In genomic region chr2:85648619-85649018, GRCh38 we compare ENCODE assay signal across 8 cellular contexts. TPM values are rescaled to one million over a fixed set of nuclear protein-coding genes. Genes with fewer than 3 reads are reported as not detected.
A peak's percentile ranks its signal among the peaks of the same experiment; 100 is the strongest.
DNase-seq lines count a peak whose midpoint lies in the region; ATAC-seq, FAIRE-seq and TF ChIP-seq lines count a peak whose summit lies in the region.
"Had no signal": no experiment of that assay in that cellular context is flagged by ENCODE, and none has a peak within 500 bp of the region (broad histone marks: within the 10 kb centered on the region; RNA-seq: fewer than 3 reads in every experiment).

No MANE protein-coding gene starts in this region.

- TF ChIP-seq EP300 in HepG2 (IDR thresholded peaks at IDR 0.05; ENCODE audit: low read depth in 2 of 2, low read length in 2 of 2) (no peak), HepG2 (CRISPR knock-in tag; IDR thresholded peaks at IDR 0.05; ENCODE audit: borderline replicate concordance) (no peak)

- no peaks in the 10 kb centered on the region for H3K9me3 Mint-ChIP-seq in activated CD8-positive, alpha-beta T cell treated with anti-CD3 and anti-CD28 coated beads for 36 hours

- POLR2A ChIA-PET in activated CD8-positive, alpha-beta T cell treated with anti-CD3 and anti-CD28 coated beads for 36 hours (lab: Charles Lee) = interaction anchor here (0.6 to 1.1 kb wide), 3 partner anchors 11 to 15 kb away, joined by 3 read pairs; no protein-coding TSS in a partner anchor
- POLR2A ChIA-PET in HepG2 (lab: Yijun Ruan, JAX) = no interaction called here

- no peaks in the 10 kb centered on the region for H4K20me1 ChIP-seq in HepG2 (ENCODE audit: insufficient read depth, low read length)

- DNase-seq in EL = peak; percentile 64
- peak; percentile 30 for DNase-seq in activated CD8-positive, alpha-beta T cell treated with anti-CD3 and anti-CD28 coated beads for 36 hours
- no peak for DNase-seq in HepG2 (ENCODE audit: low spot score)
- no peak for DNase-seq in NCI-H69 (lab: John Stamatoyannopoulos, UW)
- DNase-seq in H54 (ENCODE audit: insufficient read length, low spot score) = no peak

- ATAC-seq in HG03342 (IDR thresholded peaks at IDR 0.05; ENCODE audit: unreplicated experiment) (peak; percentile 42), HepG2 (peak; percentile 68), GM18909 (IDR thresholded peaks at IDR 0.05; ENCODE audit: poor library complexity, unreplicated experiment) (no peak)
- ATAC-seq in activated CD8-positive, alpha-beta T cell treated with anti-CD3 and anti-CD28 coated beads for 36 hours = peak; percentile 39

- H3K27me3 ChIP-seq in HepG2 (ENCODE audit: control insufficient read depth in 1 of 2, insufficient read depth in 2 of 2, low read length in 2 of 2) = no peaks in the 10 kb centered on the region

- no peaks in the 10 kb centered on the region for H3K9me3 ChIP-seq in HepG2 (ENCODE audit: low read length)

- no peaks in the 10 kb centered on the region for H3K79me2 ChIP-seq in HepG2 (ENCODE audit: insufficient read depth, low read length)
- H3K79me2 ChIP-seq: parathyroid adenoma had no signal

- BruUV-seq in HepG2 (replicated peaks; lab: Mats Ljungman, UMichigan) = no TSS peak

- TF ChIP-seq POLR2A in HepG2 (IDR thresholded peaks at IDR 0.05; ENCODE audit: insufficient read depth in 1 of 2, low read depth in 2 of 2, low read length in 2 of 2) (no peak), H54 (IDR thresholded peaks at IDR 0.05; ENCODE audit: low read depth, low read length) (no peak)

- H3K27ac ChIP-seq in HepG2 (ENCODE audit: extremely low read length, insufficient read depth, low read length) = no peak overlapping the region
- H3K27ac ChIP-seq: parathyroid adenoma had no signal

- no peak for TF ChIP-seq RAD21 in HepG2 (CRISPR knock-in tag; IDR thresholded peaks at IDR 0.05)

- no peak overlapping the region for H3K27ac Mint-ChIP-seq in activated CD8-positive, alpha-beta T cell treated with anti-CD3 and anti-CD28 coated beads for 36 hours

- H3K4me3 ChIP-seq in HepG2 (replicated peaks in 1 of 3; ENCODE audit: insufficient read depth in 1 of 3, low read depth in 2 of 3, low read length in 3 of 3) = no peak overlapping the region

- H3K4me1 Mint-ChIP-seq in activated CD8-positive, alpha-beta T cell treated with anti-CD3 and anti-CD28 coated beads for 36 hours (ENCODE audit: low read depth) = no peaks in the 10 kb centered on the region

- CTCF ChIA-PET in activated CD8-positive, alpha-beta T cell treated with anti-CD3 and anti-CD28 coated beads for 36 hours (lab: Charles Lee) = interaction anchor here (1.0 to 6.1 kb wide), 8 partner anchors 11 to 179 kb away, joined by 3 to 51 read pairs (median 4); no protein-coding TSS in a partner anchor
- CTCF ChIA-PET in HepG2 (lab: Yijun Ruan, JAX; ENCODE audit: low intra/inter-chr PET ratio, low total read pairs) = interaction anchor here (0.8 kb wide), 1 partner anchor 59 kb away, joined by 3 read pairs; no protein-coding TSS in a partner anchor

- H3K4me3 Mint-ChIP-seq in activated CD8-positive, alpha-beta T cell treated with anti-CD3 and anti-CD28 coated beads for 36 hours = no peak overlapping the region

- H3K36me3 ChIP-seq in HepG2 (replicated peaks in 1 of 2; ENCODE audit: control insufficient read depth in 1 of 2, insufficient read depth in 2 of 2, low read length in 2 of 2) = peaks cover 35 to 86% of the 10 kb centered on the region in 2 experiments

- 90% methylated on average over 2 of the region's 2 CpGs for WGBS in HepG2 (ENCODE audit: low lambda C conversion rate)

- no peaks in the 10 kb centered on the region for H3K27me3 Mint-ChIP-seq in activated CD8-positive, alpha-beta T cell treated with anti-CD3 and anti-CD28 coated beads for 36 hours

- no peak overlapping the region for H3K4me2 ChIP-seq in HepG2 (ENCODE audit: low read depth, low read length)

- no peak overlapping the region for H2AFZ ChIP-seq in HepG2 (ENCODE audit: low read length)
- H2AFZ ChIP-seq: parathyroid adenoma had no signal

- in situ Hi-C loops in HepG2 (cut with HindIII; ENCODE audit: extremely low pct_ligation_motif_present, low pct_unique_long_range_greater_than_20kb) = no loop called here

- no peak for FAIRE-seq in HepG2 (lab: Jason Lieb, UNC)
- no peak for FAIRE-seq in H54 (lab: Jason Lieb, UNC)

- intact Hi-C loops in activated CD8-positive, alpha-beta T cell treated with anti-CD3 and anti-CD28 coated beads for 36 hours (cut with micrococcal nuclease) = no loop called here
- intact Hi-C loops in HepG2 (cut with micrococcal nuclease; ENCODE audit: unreplicated experiment) = no loop called here

- TF ChIP-seq CTCF in activated CD8-positive, alpha-beta T cell treated with anti-CD3 and anti-CD28 coated beads for 36 hours (IDR thresholded peaks at IDR 0.05) = peak; percentile 26
- peak; percentile 35 for TF ChIP-seq CTCF in HepG2 (CRISPR knock-in tag; IDR thresholded peaks at IDR 0.05)

- H3K36me3 Mint-ChIP-seq in activated CD8-positive, alpha-beta T cell treated with anti-CD3 and anti-CD28 coated beads for 36 hours (ENCODE audit: low read depth) = peaks cover 52% of the 10 kb centered on the region

- no peaks in the 10 kb centered on the region for H3K4me1 ChIP-seq in HepG2 (ENCODE audit: insufficient read depth, low read length)
- H3K4me1 ChIP-seq: parathyroid adenoma had no signal

- no peak overlapping the region for H3K9ac ChIP-seq in HepG2 (ENCODE audit: insufficient read depth, low read depth, low read length)
- H3K9ac ChIP-seq: parathyroid adenoma had no signal

RNA-seq across cellular contexts. Expression of gene SFTPB, which starts 19.4 kb away (rescaled TPM):
- total RNA-seq in activated CD8-positive, alpha-beta T cell treated with anti-CD3 and anti-CD28 coated beads for 36 hours = not detected
- not detected in 2 replicates for total RNA-seq in HepG2 (2016; rRNA removed; fragmentation: Illumina TruSeq; extraction: Trizol)
- not detected in 2 replicates for total RNA-seq in HepG2 (2016; cell fraction: cytosol; rRNA removed; fragmentation: Illumina TruSeq; extraction: Trizol; ENCODE audit: low read depth)
- total RNA-seq in HepG2 (2016; cell fraction: insoluble cytoplasmic fraction; rRNA removed; fragmentation: Illumina TruSeq; extraction: Trizol) = not detected in 2 replicates
- total RNA-seq in HepG2 (2016; cell fraction: membrane; rRNA removed; fragmentation: Illumina TruSeq; extraction: Trizol) = not detected in 2 replicates
- not detected in 2 replicates for total RNA-seq in HepG2 (2016; cell fraction: nucleus; rRNA removed; fragmentation: Illumina TruSeq; extraction: Trizol)
- not detected in 2 replicates for polyA plus RNA-seq in HepG2 (2011; rRNA removed)
- not detected in 2 replicates for polyA plus RNA-seq in HepG2 (2011; cell fraction: cytosol; rRNA removed)
- not detected in 2 replicates for polyA plus RNA-seq in HepG2 (2011; cell fraction: nucleus; rRNA removed)
- not detected in 2 replicates for polyA plus RNA-seq in HepG2 (2012)
- polyA plus RNA-seq in HepG2 (2016; cell fraction: cytosol; fragmentation: Illumina TruSeq; extraction: Trizol; ENCODE audit: low read depth) = not detected in 2 replicates
- polyA plus RNA-seq in HepG2 (2016; cell fraction: insoluble cytoplasmic fraction; fragmentation: Illumina TruSeq; extraction: Trizol; ENCODE audit: low read depth) = not detected in 2 replicates
- polyA plus RNA-seq in HepG2 (2016; cell fraction: membrane; fragmentation: Illumina TruSeq; extraction: Trizol; ENCODE audit: low read depth) = not detected in 2 replicates
- not detected in 2 replicates for polyA plus RNA-seq in HepG2 (2016; cell fraction: nucleus; fragmentation: Illumina TruSeq; extraction: Trizol; ENCODE audit: insufficient read depth, low read depth)
- not detected in 2 replicates for polyA minus RNA-seq in HepG2 (2011; rRNA and poly(A)+ RNA removed; ENCODE audit: low replicate concordance)
- not detected in 2 replicates for polyA minus RNA-seq in HepG2 (2011; cell fraction: cytosol; rRNA and poly(A)+ RNA removed)
- polyA minus RNA-seq in HepG2 (2011; cell fraction: nucleus; rRNA and poly(A)+ RNA removed) = not detected in 2 replicates

RNA-seq across cellular contexts. Expression of gene USP39, which starts 32.6 kb away (rescaled TPM):
- total RNA-seq in activated CD8-positive, alpha-beta T cell treated with anti-CD3 and anti-CD28 coated beads for 36 hours = 10 to 100 TPM; 86.0 to 86.8 TPM
- total RNA-seq in HepG2 (2016; rRNA removed; fragmentation: Illumina TruSeq; extraction: Trizol) = 63.3 and 80.2 TPM in 2 replicates
- total RNA-seq in HepG2 (2016; cell fraction: cytosol; rRNA removed; fragmentation: Illumina TruSeq; extraction: Trizol; ENCODE audit: low read depth) = 20.2 and 21.5 TPM in 2 replicates
- 64.7 and 84.8 TPM in 2 replicates for total RNA-seq in HepG2 (2016; cell fraction: insoluble cytoplasmic fraction; rRNA removed; fragmentation: Illumina TruSeq; extraction: Trizol)
- total RNA-seq in HepG2 (2016; cell fraction: membrane; rRNA removed; fragmentation: Illumina TruSeq; extraction: Trizol) = 37.2 and 41.8 TPM in 2 replicates
- total RNA-seq in HepG2 (2016; cell fraction: nucleus; rRNA removed; fragmentation: Illumina TruSeq; extraction: Trizol) = 43.3 and 49.6 TPM in 2 replicates
- polyA plus RNA-seq in HepG2 (2011; rRNA removed) = 73.6 and 75.1 TPM in 2 replicates
- 52.3 and 54.6 TPM in 2 replicates for polyA plus RNA-seq in HepG2 (2011; cell fraction: cytosol; rRNA removed)
- polyA plus RNA-seq in HepG2 (2011; cell fraction: nucleus; rRNA removed) = 71.1 and 77.1 TPM in 2 replicates
- 51.9 and 66.6 TPM in 2 replicates for polyA plus RNA-seq in HepG2 (2012)
- 21.2 and 23.0 TPM in 2 replicates for polyA plus RNA-seq in HepG2 (2016; cell fraction: cytosol; fragmentation: Illumina TruSeq; extraction: Trizol; ENCODE audit: low read depth)
- polyA plus RNA-seq in HepG2 (2016; cell fraction: insoluble cytoplasmic fraction; fragmentation: Illumina TruSeq; extraction: Trizol; ENCODE audit: low read depth) = 106 and 107 TPM in 2 replicates
- 36.4 and 40.9 TPM in 2 replicates for polyA plus RNA-seq in HepG2 (2016; cell fraction: membrane; fragmentation: Illumina TruSeq; extraction: Trizol; ENCODE audit: low read depth)
- 92.4 and 97.2 TPM in 2 replicates for polyA plus RNA-seq in HepG2 (2016; cell fraction: nucleus; fragmentation: Illumina TruSeq; extraction: Trizol; ENCODE audit: insufficient read depth, low read depth)
- polyA minus RNA-seq in HepG2 (2011; rRNA and poly(A)+ RNA removed; ENCODE audit: low replicate concordance) = 156 and 185 TPM in 2 replicates
- polyA minus RNA-seq in HepG2 (2011; cell fraction: cytosol; rRNA and poly(A)+ RNA removed) = 31.4 and 36.2 TPM in 2 replicates
- 60.5 and 67.6 TPM in 2 replicates for polyA minus RNA-seq in HepG2 (2011; cell fraction: nucleus; rRNA and poly(A)+ RNA removed)

RNA-seq across cellular contexts. Expression of gene C2orf68, which starts 36.8 kb away (rescaled TPM):
- total RNA-seq in activated CD8-positive, alpha-beta T cell treated with anti-CD3 and anti-CD28 coated beads for 36 hours = 10 to 100 TPM; 25.4 to 29.1 TPM
- 47.1 and 49.0 TPM in 2 replicates for total RNA-seq in HepG2 (2016; rRNA removed; fragmentation: Illumina TruSeq; extraction: Trizol)
- total RNA-seq in HepG2 (2016; cell fraction: cytosol; rRNA removed; fragmentation: Illumina TruSeq; extraction: Trizol; ENCODE audit: low read depth) = 32.5 and 36.5 TPM in 2 replicates
- total RNA-seq in HepG2 (2016; cell fraction: insoluble cytoplasmic fraction; rRNA removed; fragmentation: Illumina TruSeq; extraction: Trizol) = 48.7 and 49.6 TPM in 2 replicates
- 64.2 and 67.0 TPM in 2 replicates for total RNA-seq in HepG2 (2016; cell fraction: membrane; rRNA removed; fragmentation: Illumina TruSeq; extraction: Trizol)
- total RNA-seq in HepG2 (2016; cell fraction: nucleus; rRNA removed; fragmentation: Illumina TruSeq; extraction: Trizol) = 33.2 and 34.7 TPM in 2 replicates
- polyA plus RNA-seq in HepG2 (2011; rRNA removed) = 77.4 and 82.8 TPM in 2 replicates
- polyA plus RNA-seq in HepG2 (2011; cell fraction: cytosol; rRNA removed) = 32.5 and 38.0 TPM in 2 replicates
- 55.4 and 70.0 TPM in 2 replicates for polyA plus RNA-seq in HepG2 (2011; cell fraction: nucleus; rRNA removed)
- 42.2 and 51.9 TPM in 2 replicates for polyA plus RNA-seq in HepG2 (2012)
- 54.3 and 54.6 TPM in 2 replicates for polyA plus RNA-seq in HepG2 (2016; cell fraction: cytosol; fragmentation: Illumina TruSeq; extraction: Trizol; ENCODE audit: low read depth)
- 56.4 and 59.2 TPM in 2 replicates for polyA plus RNA-seq in HepG2 (2016; cell fraction: insoluble cytoplasmic fraction; fragmentation: Illumina TruSeq; extraction: Trizol; ENCODE audit: low read depth)
- 69.9 and 70.6 TPM in 2 replicates for polyA plus RNA-seq in HepG2 (2016; cell fraction: membrane; fragmentation: Illumina TruSeq; extraction: Trizol; ENCODE audit: low read depth)
- 76.9 and 78.6 TPM in 2 replicates for polyA plus RNA-seq in HepG2 (2016; cell fraction: nucleus; fragmentation: Illumina TruSeq; extraction: Trizol; ENCODE audit: insufficient read depth, low read depth)
- polyA minus RNA-seq in HepG2 (2011; rRNA and poly(A)+ RNA removed; ENCODE audit: low replicate concordance) = 73.7 and 82.9 TPM in 2 replicates
- 34.4 and 42.2 TPM in 2 replicates for polyA minus RNA-seq in HepG2 (2011; cell fraction: cytosol; rRNA and poly(A)+ RNA removed)
- 35.4 and 43.0 TPM in 2 replicates for polyA minus RNA-seq in HepG2 (2011; cell fraction: nucleus; rRNA and poly(A)+ RNA removed)

RNA-seq across cellular contexts. Expression of gene GNLY, which starts 45.5 kb away (rescaled TPM):
- 10 to 100 TPM; 46.7 to 52.6 TPM for total RNA-seq in activated CD8-positive, alpha-beta T cell treated with anti-CD3 and anti-CD28 coated beads for 36 hours
- not detected in 2 replicates for total RNA-seq in HepG2 (2016; rRNA removed; fragmentation: Illumina TruSeq; extraction: Trizol)
- total RNA-seq in HepG2 (2016; cell fraction: cytosol; rRNA removed; fragmentation: Illumina TruSeq; extraction: Trizol; ENCODE audit: low read depth) = not detected in 2 replicates
- total RNA-seq in HepG2 (2016; cell fraction: insoluble cytoplasmic fraction; rRNA removed; fragmentation: Illumina TruSeq; extraction: Trizol) = not detected in 2 replicates
- total RNA-seq in HepG2 (2016; cell fraction: membrane; rRNA removed; fragmentation: Illumina TruSeq; extraction: Trizol) = not detected in 2 replicates
- not detected in 2 replicates for total RNA-seq in HepG2 (2016; cell fraction: nucleus; rRNA removed; fragmentation: Illumina TruSeq; extraction: Trizol)
- polyA plus RNA-seq in HepG2 (2011; rRNA removed) = not detected in 2 replicates
- not detected in 2 replicates for polyA plus RNA-seq in HepG2 (2011; cell fraction: cytosol; rRNA removed)
- 0.23 TPM in 1 of 2 replicates, not detected in the other for polyA plus RNA-seq in HepG2 (2011; cell fraction: nucleus; rRNA removed)
- 0.07 and 0.16 TPM in 2 replicates for polyA plus RNA-seq in HepG2 (2012)
- not detected in 2 replicates for polyA plus RNA-seq in HepG2 (2016; cell fraction: cytosol; fragmentation: Illumina TruSeq; extraction: Trizol; ENCODE audit: low read depth)
- polyA plus RNA-seq in HepG2 (2016; cell fraction: insoluble cytoplasmic fraction; fragmentation: Illumina TruSeq; extraction: Trizol; ENCODE audit: low read depth) = not detected in 2 replicates
- polyA plus RNA-seq in HepG2 (2016; cell fraction: membrane; fragmentation: Illumina TruSeq; extraction: Trizol; ENCODE audit: low read depth) = not detected in 2 replicates
- not detected in 2 replicates for polyA plus RNA-seq in HepG2 (2016; cell fraction: nucleus; fragmentation: Illumina TruSeq; extraction: Trizol; ENCODE audit: insufficient read depth, low read depth)
- polyA minus RNA-seq in HepG2 (2011; rRNA and poly(A)+ RNA removed; ENCODE audit: low replicate concordance) = not detected in 2 replicates
- not detected in 2 replicates for polyA minus RNA-seq in HepG2 (2011; cell fraction: cytosol; rRNA and poly(A)+ RNA removed)
- polyA minus RNA-seq in HepG2 (2011; cell fraction: nucleus; rRNA and poly(A)+ RNA removed) = not detected in 2 replicates

RNA-seq across cellular contexts. Expression of gene TMEM150A, which starts 46.1 kb away (rescaled TPM):
- total RNA-seq in activated CD8-positive, alpha-beta T cell treated with anti-CD3 and anti-CD28 coated beads for 36 hours = 1 to 10 TPM; 1.0 to 1.2 TPM
- total RNA-seq in HepG2 (2016; rRNA removed; fragmentation: Illumina TruSeq; extraction: Trizol) = 24.0 and 30.1 TPM in 2 replicates
- total RNA-seq in HepG2 (2016; cell fraction: cytosol; rRNA removed; fragmentation: Illumina TruSeq; extraction: Trizol; ENCODE audit: low read depth) = 24.1 and 32.5 TPM in 2 replicates
- 20.6 and 30.6 TPM in 2 replicates for total RNA-seq in HepG2 (2016; cell fraction: insoluble cytoplasmic fraction; rRNA removed; fragmentation: Illumina TruSeq; extraction: Trizol)
- total RNA-seq in HepG2 (2016; cell fraction: membrane; rRNA removed; fragmentation: Illumina TruSeq; extraction: Trizol) = 35.6 and 42.7 TPM in 2 replicates
- 27.9 and 33.6 TPM in 2 replicates for total RNA-seq in HepG2 (2016; cell fraction: nucleus; rRNA removed; fragmentation: Illumina TruSeq; extraction: Trizol)
- polyA plus RNA-seq in HepG2 (2011; rRNA removed) = 70.4 and 111 TPM in 2 replicates
- polyA plus RNA-seq in HepG2 (2011; cell fraction: cytosol; rRNA removed) = 56.0 and 56.1 TPM in 2 replicates
- 277 and 295 TPM in 2 replicates for polyA plus RNA-seq in HepG2 (2011; cell fraction: nucleus; rRNA removed)
- 57.6 and 80.5 TPM in 2 replicates for polyA plus RNA-seq in HepG2 (2012)
- polyA plus RNA-seq in HepG2 (2016; cell fraction: cytosol; fragmentation: Illumina TruSeq; extraction: Trizol; ENCODE audit: low read depth) = 35.9 and 45.2 TPM in 2 replicates
- polyA plus RNA-seq in HepG2 (2016; cell fraction: insoluble cytoplasmic fraction; fragmentation: Illumina TruSeq; extraction: Trizol; ENCODE audit: low read depth) = 34.2 and 35.6 TPM in 2 replicates
- polyA plus RNA-seq in HepG2 (2016; cell fraction: membrane; fragmentation: Illumina TruSeq; extraction: Trizol; ENCODE audit: low read depth) = 43.2 and 51.3 TPM in 2 replicates
- 83.8 and 85.6 TPM in 2 replicates for polyA plus RNA-seq in HepG2 (2016; cell fraction: nucleus; fragmentation: Illumina TruSeq; extraction: Trizol; ENCODE audit: insufficient read depth, low read depth)
- polyA minus RNA-seq in HepG2 (2011; rRNA and poly(A)+ RNA removed; ENCODE audit: low replicate concordance) = 7.2 and 99.4 TPM in 2 replicates
- 17.1 and 21.3 TPM in 2 replicates for polyA minus RNA-seq in HepG2 (2011; cell fraction: cytosol; rRNA and poly(A)+ RNA removed)
- polyA minus RNA-seq in HepG2 (2011; cell fraction: nucleus; rRNA and poly(A)+ RNA removed) = 30.6 and 39.5 TPM in 2 replicates

Comparison
In these comparisons a context has a peak if more than half of its experiments do, and no peak if none do; other contexts are left out.
1. DNase-seq: peak in EL (single experiment) and activated CD8-positive, alpha-beta T cell treated with anti-CD3 and anti-CD28 coated beads for 36 hours (single experiment); none in HepG2 (single experiment), NCI-H69 (single experiment) and H54 (single experiment).